ENCODE assay signal across 17 cellular contexts in genomic region chr13:48594080-48594815, GRCh38. TPM values are rescaled to one million over a fixed set of nuclear protein-coding genes. Genes with fewer than 3 reads are reported as not detected.
DNase-seq lines count a peak whose midpoint lies in the region; ATAC-seq and TF ChIP-seq lines count a peak whose summit lies in the region.
"Had no signal": no experiment of that assay in that cellular context is flagged by ENCODE, and none has a peak within 500 bp of the region (broad histone marks: within the 10 kb centered on the region; RNA-seq: fewer than 3 reads in every experiment).

No MANE protein-coding gene starts in this region.

- H3K4me1 ChIP-seq in smooth muscle cell (ENCODE audit: low read depth), result peaks cover 18% of the 10 kb centered on the region
- H3K4me1 ChIP-seq: colonic mucosa had no signal

- H3K27ac ChIP-seq in smooth muscle cell (ENCODE audit: low read depth), result no peak overlapping the region
- H3K27ac ChIP-seq: 22Rv1, colonic mucosa had no signal

- no peaks in the 10 kb centered on the region for H3K4me1 Mint-ChIP-seq in activated CD8-positive, alpha-beta T cell treated with anti-CD3 and anti-CD28 coated beads, Interleukin-2, amount 10 ng/mL, durations not matched to agents 7 days and 5 days (ENCODE audit: low read depth)
- H3K4me1 Mint-ChIP-seq in activated CD8-positive, alpha-beta T cell treated with anti-CD3 and anti-CD28 coated beads for 36 hours (ENCODE audit: low read depth), result peaks cover 2% of the 10 kb centered on the region
- peaks cover 52% of the 10 kb centered on the region for H3K4me1 Mint-ChIP-seq in WTC11
- H3K4me1 Mint-ChIP-seq in activated CD4-positive, alpha-beta T cell treated with anti-CD3 and anti-CD28 coated beads, Interleukin-2, amount 10 ng/mL, durations not matched to agents 24 days and 14 days, result no peaks in the 10 kb centered on the region
- H3K4me1 Mint-ChIP-seq: CD8-positive, alpha-beta memory T cell had no signal

- intact Hi-C loops in activated CD8-positive, alpha-beta T cell treated with anti-CD3 and anti-CD28 coated beads for 36 hours (cut with micrococcal nuclease), result loop anchor here (2.0 kb wide), 1 partner anchor 175 kb away; no protein-coding TSS in a partner anchor
- intact Hi-C loops in activated CD4-positive, alpha-beta T cell treated with anti-CD3 and anti-CD28 coated beads, Interleukin-2, amount 10 ng/mL, durations not matched to agents 24 days and 14 days (cut with micrococcal nuclease), result no loop called here

- H3K27me3 Mint-ChIP-seq in activated CD8-positive, alpha-beta T cell treated with anti-CD3 and anti-CD28 coated beads, Interleukin-2, amount 10 ng/mL, durations not matched to agents 7 days and 5 days (ENCODE audit: low read depth), result peaks cover 6% of the 10 kb centered on the region
- H3K27me3 Mint-ChIP-seq in activated CD8-positive, alpha-beta T cell treated with anti-CD3 and anti-CD28 coated beads for 36 hours, result no peaks in the 10 kb centered on the region
- peaks cover 2% of the 10 kb centered on the region; the same call in 1 of the 2 replicates for H3K27me3 Mint-ChIP-seq in WTC11 (ENCODE audit: low read depth)
- H3K27me3 Mint-ChIP-seq in activated CD4-positive, alpha-beta T cell treated with anti-CD3 and anti-CD28 coated beads, Interleukin-2, amount 10 ng/mL, durations not matched to agents 24 days and 14 days, result peaks cover 6% of the 10 kb centered on the region

- H3K79me2 ChIP-seq in smooth muscle cell (ENCODE audit: low read depth), result no peaks in the 10 kb centered on the region

- peak overlapping the region; percentile 36 for H2AFZ ChIP-seq in smooth muscle cell (ENCODE audit: low read depth)

- DNase-seq in activated CD8-positive, alpha-beta T cell treated with anti-CD3 and anti-CD28 coated beads, Interleukin-2, amount 10 ng/mL, durations not matched to agents 7 days and 5 days, result peak; percentile 19
- DNase-seq in activated CD8-positive, alpha-beta T cell treated with anti-CD3 and anti-CD28 coated beads for 36 hours, result no peak
- no peak for DNase-seq in WTC11 (ENCODE audit: low spot score)
- DNase-seq in smooth muscle cell (lab: John Stamatoyannopoulos, UW; ENCODE audit: unreplicated experiment), result no peak
- DNase-seq in HCEC 1CT, result no peak
- no peak for DNase-seq in activated CD4-positive, alpha-beta T cell treated with anti-CD3 and anti-CD28 coated beads, Interleukin-2, amount 10 ng/mL, durations not matched to agents 24 days and 14 days
- no peak for DNase-seq in mesenteric fat pad (ENCODE audit: low spot score)
- DNase-seq: activated T-cell treated with anti-CD3 and anti-CD28 coated beads, Interleukin-2, amount 50 U/mL, for 4 hours; amniotic stem cell; CD8-positive, alpha-beta memory T cell; colonic mucosa; NCI-H1105 treated with DMSO at 0.1 percent for 48 hours had no signal

- no peaks in the 10 kb centered on the region for H3K9me3 ChIP-seq in smooth muscle cell (replicated peaks; ENCODE audit: low read depth)
- H3K9me3 ChIP-seq: colonic mucosa had no signal

- no peak overlapping the region for H3K9ac ChIP-seq in smooth muscle cell (ENCODE audit: low read depth)

- H3K4me3 Mint-ChIP-seq in activated CD8-positive, alpha-beta T cell treated with anti-CD3 and anti-CD28 coated beads, Interleukin-2, amount 10 ng/mL, durations not matched to agents 7 days and 5 days, result no peak overlapping the region
- H3K4me3 Mint-ChIP-seq in activated CD8-positive, alpha-beta T cell treated with anti-CD3 and anti-CD28 coated beads for 36 hours, result no peak overlapping the region
- peak overlapping the region; percentile 41 for H3K4me3 Mint-ChIP-seq in WTC11
- no peak overlapping the region for H3K4me3 Mint-ChIP-seq in activated CD4-positive, alpha-beta T cell treated with anti-CD3 and anti-CD28 coated beads, Interleukin-2, amount 10 ng/mL, durations not matched to agents 24 days and 14 days
- H3K4me3 Mint-ChIP-seq: activated T-cell treated with anti-CD3 and anti-CD28 coated beads, Interleukin-2, amount 50 U/mL, for 4 hours; CD8-positive, alpha-beta memory T cell; T-helper 1 cell treated with Interleukin-12 subunit alpha and Interleukin-12 subunit beta and Interleukin-4 antibody, amounts not matched to agents 30 μg/mL and 1 μg/mL, for 36 hours had no signal

- no peaks in the 10 kb centered on the region for H3K9me3 Mint-ChIP-seq in activated CD8-positive, alpha-beta T cell treated with anti-CD3 and anti-CD28 coated beads, Interleukin-2, amount 10 ng/mL, durations not matched to agents 7 days and 5 days (ENCODE audit: insufficient read depth)
- no peaks in the 10 kb centered on the region for H3K9me3 Mint-ChIP-seq in activated CD8-positive, alpha-beta T cell treated with anti-CD3 and anti-CD28 coated beads for 36 hours
- peaks cover 40% of the 10 kb centered on the region for H3K9me3 Mint-ChIP-seq in WTC11
- H3K9me3 Mint-ChIP-seq in activated CD4-positive, alpha-beta T cell treated with anti-CD3 and anti-CD28 coated beads, Interleukin-2, amount 10 ng/mL, durations not matched to agents 24 days and 14 days, result no peaks in the 10 kb centered on the region
- H3K9me3 Mint-ChIP-seq: activated T-cell treated with anti-CD3 and anti-CD28 coated beads, Interleukin-2, amount 50 U/mL, for 4 hours; CD8-positive, alpha-beta memory T cell; T-helper 1 cell treated with Interleukin-12 subunit alpha and Interleukin-12 subunit beta and Interleukin-4 antibody, amounts not matched to agents 30 μg/mL and 1 μg/mL, for 36 hours had no signal

- no peak overlapping the region for H3K27ac Mint-ChIP-seq in activated CD8-positive, alpha-beta T cell treated with anti-CD3 and anti-CD28 coated beads, Interleukin-2, amount 10 ng/mL, durations not matched to agents 7 days and 5 days
- H3K27ac Mint-ChIP-seq in activated CD8-positive, alpha-beta T cell treated with anti-CD3 and anti-CD28 coated beads for 36 hours, result no peak overlapping the region
- peak overlapping the region; percentile 72 for H3K27ac Mint-ChIP-seq in WTC11
- no peak overlapping the region for H3K27ac Mint-ChIP-seq in activated CD4-positive, alpha-beta T cell treated with anti-CD3 and anti-CD28 coated beads, Interleukin-2, amount 10 ng/mL, durations not matched to agents 24 days and 14 days
- H3K27ac Mint-ChIP-seq: T-helper 1 cell treated with Interleukin-12 subunit alpha and Interleukin-12 subunit beta and Interleukin-4 antibody, amounts not matched to agents 30 μg/mL and 1 μg/mL, for 36 hours had no signal

- no peak overlapping the region for H3K4me3 ChIP-seq in smooth muscle cell
- H3K4me3 ChIP-seq: colonic mucosa had no signal

- WGBS in smooth muscle cell (ENCODE audit: low lambda C conversion rate), result 39% methylated on average over 6 of the region's 6 CpGs

- no peaks in the 10 kb centered on the region for H3K36me3 Mint-ChIP-seq in activated CD8-positive, alpha-beta T cell treated with anti-CD3 and anti-CD28 coated beads, Interleukin-2, amount 10 ng/mL, durations not matched to agents 7 days and 5 days (ENCODE audit: low read depth)
- H3K36me3 Mint-ChIP-seq in activated CD8-positive, alpha-beta T cell treated with anti-CD3 and anti-CD28 coated beads for 36 hours (ENCODE audit: low read depth), result no peaks in the 10 kb centered on the region
- H3K36me3 Mint-ChIP-seq in WTC11, result peaks cover 35% of the 10 kb centered on the region
- no peaks in the 10 kb centered on the region for H3K36me3 Mint-ChIP-seq in activated CD4-positive, alpha-beta T cell treated with anti-CD3 and anti-CD28 coated beads, Interleukin-2, amount 10 ng/mL, durations not matched to agents 24 days and 14 days (ENCODE audit: low read depth)
- H3K36me3 Mint-ChIP-seq: CD8-positive, alpha-beta memory T cell had no signal

- POLR2A ChIA-PET in activated CD8-positive, alpha-beta T cell treated with anti-CD3 and anti-CD28 coated beads, Interleukin-2, amount 10 ng/mL, durations not matched to agents 7 days and 5 days (lab: Charles Lee), result no interaction called here
- POLR2A ChIA-PET in activated CD8-positive, alpha-beta T cell treated with anti-CD3 and anti-CD28 coated beads for 36 hours (lab: Charles Lee), result no interaction called here
- POLR2A ChIA-PET in WTC11 (lab: Charles Lee), result interaction anchor here (0.9 kb wide), 1 partner anchor 14 kb away, joined by 4 read pairs; no protein-coding TSS in a partner anchor

- H3K4me2 ChIP-seq in smooth muscle cell, result no peak overlapping the region

- CTCF ChIA-PET in activated CD8-positive, alpha-beta T cell treated with anti-CD3 and anti-CD28 coated beads, Interleukin-2, amount 10 ng/mL, durations not matched to agents 7 days and 5 days (lab: Charles Lee), result interaction anchor here (1.1 to 9.6 kb wide), 4 partner anchors 12 to 251 kb away, joined by 3 to 100 read pairs (median 6); no protein-coding TSS in a partner anchor
- CTCF ChIA-PET in activated CD8-positive, alpha-beta T cell treated with anti-CD3 and anti-CD28 coated beads for 36 hours (lab: Charles Lee), result interaction anchor here (1.0 to 11.7 kb wide), 4 partner anchors 14 to 176 kb away, joined by 3 to 92 read pairs (median 4); no protein-coding TSS in a partner anchor
- CTCF ChIA-PET in WTC11 (lab: Charles Lee), result interaction anchor here (0.6 to 3.2 kb wide), 6 partner anchors 13 to 279 kb away, joined by 3 to 25 read pairs (median 7); no protein-coding TSS in a partner anchor

- H4K20me1 ChIP-seq in smooth muscle cell (ENCODE audit: low read depth), result no peaks in the 10 kb centered on the region

- no peak for TF ChIP-seq CTCF in activated CD8-positive, alpha-beta T cell treated with anti-CD3 and anti-CD28 coated beads for 36 hours (IDR thresholded peaks at IDR 0.05)
- TF ChIP-seq CTCF in WTC11 (IDR thresholded peaks at IDR 0.05) (no peak), smooth muscle cell (IDR thresholded peaks at IDR 0.05; ENCODE audit: borderline replicate concordance, insufficient read depth, poor library complexity, severe bottlenecking) (no peak)

- H3K27me3 ChIP-seq in smooth muscle cell (ENCODE audit: low read depth), result no peaks in the 10 kb centered on the region
- H3K27me3 ChIP-seq: colonic mucosa had no signal

- H3K36me3 ChIP-seq in smooth muscle cell (ENCODE audit: low read depth), result no peaks in the 10 kb centered on the region
- H3K36me3 ChIP-seq: colonic mucosa had no signal

- no peaks in the 10 kb centered on the region for H3F3A ChIP-seq in smooth muscle cell (ENCODE audit: low read depth)

- no peak for ATAC-seq in activated CD8-positive, alpha-beta T cell treated with anti-CD3 and anti-CD28 coated beads, Interleukin-2, amount 10 ng/mL, durations not matched to agents 7 days and 5 days
- no peak for ATAC-seq in activated CD8-positive, alpha-beta T cell treated with anti-CD3 and anti-CD28 coated beads for 36 hours
- ATAC-seq in HG02678 (IDR thresholded peaks at IDR 0.05; ENCODE audit: unreplicated experiment) (peak; percentile 52), WTC11 (peak; percentile 27; the same call in 1 of the 2 replicates)
- ATAC-seq: activated T-cell treated with anti-CD3 and anti-CD28 coated beads, Interleukin-2, amount 50 U/mL, for 4 hours had no signal

RNA-seq across cellular contexts. Expression of gene CYSLTR2, which starts 59.5 kb away (rescaled TPM):
- 1 to 10 TPM; 2.9 to 3.3 TPM for total RNA-seq in activated CD8-positive, alpha-beta T cell treated with anti-CD3 and anti-CD28 coated beads, Interleukin-2, amount 10 ng/mL, durations not matched to agents 7 days and 5 days
- 1 to 10 TPM; 1.1 to 1.5 TPM for total RNA-seq in activated CD8-positive, alpha-beta T cell treated with anti-CD3 and anti-CD28 coated beads for 36 hours
- total RNA-seq in WTC11 (2021) (0.14 TPM in 1 of 3 replicates, not detected in the others), smooth muscle cell (0.45 and 0.54 TPM in 2 replicates), mesenteric fat pad (0.64 TPM)
- polyA plus RNA-seq in smooth muscle cell, result 0.06 and 0.71 TPM in 2 replicates
- 0.90 and 1.1 TPM in 2 replicates for total RNA-seq in activated CD4-positive, alpha-beta T cell treated with anti-CD3 and anti-CD28 coated beads, Interleukin-2, amount 10 ng/mL, durations not matched to agents 24 days and 14 days
- total RNA-seq: NCI-H460, RPMI7951 had no signal

Comparison
In these comparisons a context has a peak if more than half of its experiments do, and no peak if none do; other contexts are left out.
1. ATAC-seq: peak in HG02678 (single experiment) and WTC11 (single experiment); none in activated CD8-positive, alpha-beta T cell treated with anti-CD3 and anti-CD28 coated beads, Interleukin-2, amount 10 ng/mL, durations not matched to agents 7 days and 5 days (single experiment) and activated CD8-positive, alpha-beta T cell treated with anti-CD3 and anti-CD28 coated beads for 36 hours (single experiment).